Comparison of ENCODE assay signal across 8 cellular contexts in the genomic region with DNA sequence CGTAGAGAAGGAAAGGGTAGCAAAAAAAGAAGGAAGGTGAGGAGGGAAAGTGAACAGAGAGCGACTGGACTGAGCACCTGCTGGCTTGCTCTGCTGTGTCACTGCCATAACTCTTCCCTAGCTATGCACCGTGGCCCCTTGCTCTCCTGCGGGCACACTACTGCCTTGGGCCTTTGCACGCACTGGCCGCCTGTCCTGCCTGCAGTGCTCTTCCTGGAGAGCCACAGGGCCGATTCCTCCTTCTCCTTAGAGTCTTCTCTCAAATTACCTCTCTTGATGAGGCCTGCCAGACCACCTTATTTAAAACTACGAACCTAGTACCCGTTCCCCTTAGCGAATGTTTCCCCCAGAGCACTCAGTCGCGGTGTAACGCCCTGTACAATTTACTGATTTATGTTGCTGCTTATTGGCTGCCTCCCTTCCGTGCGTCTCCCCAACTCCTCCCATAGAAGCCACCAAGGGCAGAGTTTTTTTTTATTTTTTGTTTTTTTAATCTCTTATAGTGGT.
A peak's percentile ranks its signal among the peaks of the same experiment; 100 is the strongest.
DNase-seq lines count a peak whose midpoint lies in the region; ATAC-seq and TF ChIP-seq lines count a peak whose summit lies in the region.

No MANE protein-coding gene starts in this region.

- H3K27ac ChIP-seq in KMS-11: no peak overlapping the region; the same call in 1 of the 2 replicates
- peak overlapping the region; percentile 69 for H3K27ac ChIP-seq in hepatocyte
- H3K27ac ChIP-seq in stomach smooth muscle (ENCODE audit: low read length): peak overlapping the region; percentile 66

- H2AFZ ChIP-seq in KMS-11 (ENCODE audit: low read depth) (no peak overlapping the region), hepatocyte (no peak overlapping the region)

- no peak for ATAC-seq in HG02610 (IDR thresholded peaks at IDR 0.05; ENCODE audit: unreplicated experiment)

- H3K4me3 ChIP-seq in AG10803 (ENCODE audit: low read length) (peak overlapping the region; percentile 56), KMS-11 (IDR thresholded peaks at IDR 0.05; ENCODE audit: insufficient read depth, low read depth, low read length) (no peak overlapping the region), hepatocyte (no peak overlapping the region), stomach smooth muscle (ENCODE audit: low read length in 2 of 2) (peak overlapping the region in 1 of 2 donors; percentile 69)

- peak overlapping the region; percentile 39; the same call in 1 of the 2 replicates for H3K4me2 ChIP-seq in KMS-11
- peak overlapping the region; percentile 81 for H3K4me2 ChIP-seq in hepatocyte

- 83% methylated on average over 15 of the region's 15 CpGs for WGBS in hepatocyte (ENCODE audit: low lambda C conversion rate, missing lambda C conversion rate)

- H3K36me3 ChIP-seq in KMS-11 (ENCODE audit: insufficient read depth) (no peaks in the 10 kb centered on the region), hepatocyte (replicated peaks; ENCODE audit: insufficient read depth, low read depth) (no peaks in the 10 kb centered on the region), stomach smooth muscle (ENCODE audit: control insufficient read depth in 2 of 2, insufficient read depth in 2 of 2, low read length in 2 of 2) (no peaks in the 10 kb centered on the region)

- H3K9ac ChIP-seq in KMS-11 (no peak overlapping the region; the same call in 1 of the 2 replicates), stomach smooth muscle (ENCODE audit: low read length in 2 of 2) (peak overlapping the region in 1 of 2 donors; percentile 30)

- H3K27me3 ChIP-seq in KMS-11 (ENCODE audit: insufficient read depth, low read depth) (no peaks in the 10 kb centered on the region), hepatocyte (no peaks in the 10 kb centered on the region), stomach smooth muscle (ENCODE audit: control insufficient read depth in 1 of 2, insufficient read depth in 2 of 2, low read length in 2 of 2) (no peaks in the 10 kb centered on the region)

- TF ChIP-seq CTCF in AG10803 (conservative IDR thresholded peaks at IDR 0.05; ENCODE audit: low read length) (no peak), KMS-11 (conservative IDR thresholded peaks at IDR 0.05; ENCODE audit: low read depth, low read length) (no peak), hepatocyte (IDR thresholded peaks at IDR 0.05; ENCODE audit: poor library complexity) (no peak)

- no peaks in the 10 kb centered on the region for H3K9me2 ChIP-seq in hepatocyte (replicated peaks; ENCODE audit: insufficient read depth)

- no peaks in the 10 kb centered on the region for H3K9me3 ChIP-seq in hepatocyte (ENCODE audit: low read depth)
- no peaks in the 10 kb centered on the region for H3K9me3 ChIP-seq in stomach smooth muscle (ENCODE audit: control insufficient read depth in 2 of 2, low read length in 2 of 2)

- H4K20me1 ChIP-seq in KMS-11 (ENCODE audit: insufficient read depth) (no peaks in the 10 kb centered on the region), hepatocyte (ENCODE audit: insufficient read depth, poor library complexity, severe bottlenecking) (peaks cover 32% of the 10 kb centered on the region)

- H3K4me1 ChIP-seq in KMS-11 (ENCODE audit: low read depth, poor library complexity, severe bottlenecking) (peaks cover 10% of the 10 kb centered on the region), hepatocyte (ENCODE audit: insufficient read depth) (peaks cover 19% of the 10 kb centered on the region), stomach smooth muscle (ENCODE audit: control insufficient read depth, insufficient read depth, low read length) (peaks cover 34% of the 10 kb centered on the region)

- DNase-seq in AG10803 (ENCODE audit: low read depth) (no peak), hepatocyte (ENCODE audit: low spot score) (no peak), NCI-H526 (lab: John Stamatoyannopoulos, UW) (no peak), 8988T (no peak)
- DNase-seq in activated T-cell treated with anti-CD3 and anti-CD28 coated beads, Interleukin-2, amount 50 U/mL, for 48 hours: peak; percentile 56 to 58

- H3K79me2 ChIP-seq in KMS-11 (ENCODE audit: insufficient read depth, low read depth): no peaks in the 10 kb centered on the region; the same call in 1 of the 2 replicates
- peaks cover 91% of the 10 kb centered on the region for H3K79me2 ChIP-seq in hepatocyte

Comparison
In these comparisons a context has a peak if more than half of its experiments do, and no peak if none do; other contexts are left out.
1. DNase-seq: peak in activated T-cell treated with anti-CD3 and anti-CD28 coated beads, Interleukin-2, amount 50 U/mL, for 48 hours (2 of 2); none in AG10803 (single experiment), hepatocyte (single experiment), NCI-H526 (0 of 2) and 8988T (single experiment).